16 cellular contexts compared by ENCODE assay signal in genomic region chr6:54876365-54876764, GRCh38. TPM values are rescaled to one million over a fixed set of nuclear protein-coding genes. Genes with fewer than 3 reads are reported as not detected.
A peak's percentile ranks its signal among the peaks of the same experiment; 100 is the strongest.
DNase-seq lines count a peak whose midpoint lies in the region; ATAC-seq and TF ChIP-seq lines count a peak whose summit lies in the region.
"Had no signal": no experiment of that assay in that cellular context is flagged by ENCODE, and none has a peak within 500 bp of the region (broad histone marks: within the 10 kb centered on the region; RNA-seq: fewer than 3 reads in every experiment).

No MANE protein-coding gene starts in this region.

- H3K27ac Mint-ChIP-seq in nephron progenitor cell, result no peak overlapping the region
- H3K27ac Mint-ChIP-seq: CD14-positive monocyte; CD8-positive, alpha-beta T cell had no signal

- intact Hi-C loops in colonic mucosa (cut with DNase I), result no loop called here

- H3K4me1 Mint-ChIP-seq in nephron progenitor cell, result no peaks in the 10 kb centered on the region
- H3K4me1 Mint-ChIP-seq: CD14-positive monocyte had no signal

- no CpG with 5 or more reads among the region's 8 CpGs for WGBS in trophoblast cell (ENCODE audit: extremely low coverage, insufficient coverage, insufficient read length)

- no peaks in the 10 kb centered on the region for H3K9me3 Mint-ChIP-seq in nephron progenitor cell
- H3K9me3 Mint-ChIP-seq: CD14-positive monocyte; CD8-positive, alpha-beta T cell had no signal

- H3K36me3 ChIP-seq in colonic mucosa, result no peaks in the 10 kb centered on the region
- no peaks in the 10 kb centered on the region for H3K36me3 ChIP-seq in trophoblast cell (ENCODE audit: control insufficient read depth in 1 of 2, insufficient read depth in 2 of 2, low read length in 2 of 2)

- no peak overlapping the region for H4K8ac ChIP-seq in trophoblast cell (ENCODE audit: low read depth, low read length)

- H2AK5ac ChIP-seq in trophoblast cell (ENCODE audit: low read length), result no peak overlapping the region

- no peaks in the 10 kb centered on the region for H3K27me3 Mint-ChIP-seq in nephron progenitor cell (ENCODE audit: low read depth, poor library complexity)

- H3K4ac ChIP-seq in trophoblast cell (ENCODE audit: low read depth, low read length), result no peak overlapping the region

- H4K91ac ChIP-seq in trophoblast cell (ENCODE audit: low read depth, low read length), result peak overlapping the region; percentile 18

- no peak overlapping the region for H2BK12ac ChIP-seq in trophoblast cell (ENCODE audit: low read length)

- H3K27ac ChIP-seq in colonic mucosa, result no peak overlapping the region
- H3K27ac ChIP-seq in trophoblast cell (ENCODE audit: low read depth, low read length), result no peak overlapping the region
- H3K27ac ChIP-seq: 22Rv1, GM23248 had no signal

- H3K4me2 ChIP-seq in trophoblast cell (ENCODE audit: low read length), result no peak overlapping the region

- H2AFZ ChIP-seq in trophoblast cell (ENCODE audit: insufficient read depth, low read length, poor library complexity), result no peak overlapping the region
- H2AFZ ChIP-seq: GM23248 had no signal

- H3K14ac ChIP-seq in trophoblast cell (ENCODE audit: low read length), result no peak overlapping the region

- TF ChIP-seq CTCF in colonic mucosa (IDR thresholded peaks at IDR 0.05) (no peak), nephron progenitor cell (IDR thresholded peaks at IDR 0.05) (no peak)

- ATAC-seq in GM21619 (IDR thresholded peaks at IDR 0.05; ENCODE audit: unreplicated experiment) (no peak), GM18861 (IDR thresholded peaks at IDR 0.05; ENCODE audit: unreplicated experiment) (no peak)
- ATAC-seq: CD8-positive, alpha-beta T cell had no signal

- peak; percentile 19 for DNase-seq in NCI-H748 (lab: John Stamatoyannopoulos, UW; ENCODE audit: unreplicated experiment)
- DNase-seq in NCI-H748 treated with DMSO at 0.1 percent for 48 hours (lab: John Stamatoyannopoulos, UW), result no peak
- DNase-seq in colonic mucosa, result peak; percentile 61
- DNase-seq in trophoblast cell, result peak; percentile 71 to 78
- DNase-seq in nephron progenitor cell, result no peak
- DNase-seq: CD8-positive, alpha-beta T cell; COR-L47; DND-41; GDM1; GM23248 had no signal

- H4K12ac ChIP-seq in trophoblast cell (ENCODE audit: low read depth, low read length), result no peak overlapping the region

- H3K79me1 ChIP-seq in trophoblast cell (ENCODE audit: low read length), result peaks cover 7% of the 10 kb centered on the region

- no peaks in the 10 kb centered on the region for H3K36me3 Mint-ChIP-seq in nephron progenitor cell (ENCODE audit: low read depth)
- H3K36me3 Mint-ChIP-seq: CD14-positive monocyte; CD8-positive, alpha-beta T cell had no signal

- no peaks in the 10 kb centered on the region for H3K79me2 ChIP-seq in trophoblast cell (ENCODE audit: control insufficient read depth, insufficient read depth, low read length, poor library complexity)

- H3K4me1 ChIP-seq in colonic mucosa (no peaks in the 10 kb centered on the region), trophoblast cell (ENCODE audit: control insufficient read depth in 1 of 2, insufficient read depth in 2 of 2, low read length in 2 of 2) (peaks cover 3 to 5% of the 10 kb centered on the region in 2 experiments)

- H3K4me3 Mint-ChIP-seq in nephron progenitor cell, result no peak overlapping the region
- H3K4me3 Mint-ChIP-seq: CD14-positive monocyte; CD8-positive, alpha-beta T cell had no signal

- H3K18ac ChIP-seq in trophoblast cell (ENCODE audit: low read length), result no peak overlapping the region

- H3K4me3 ChIP-seq in colonic mucosa (no peak overlapping the region), trophoblast cell (ENCODE audit: low read depth, low read length) (no peak overlapping the region)
- H3K4me3 ChIP-seq: GM23248 had no signal

- no peak overlapping the region for H2BK120ac ChIP-seq in trophoblast cell (ENCODE audit: insufficient read depth, low read length, poor library complexity)

- no peak overlapping the region for H3K23ac ChIP-seq in trophoblast cell (ENCODE audit: low read length)

- no peak overlapping the region for H2BK5ac ChIP-seq in trophoblast cell (ENCODE audit: low read depth, low read length, poor library complexity)

- H3K9ac ChIP-seq in colonic mucosa (ENCODE audit: low read depth in 2 of 2, low read length in 2 of 2) (no peak overlapping the region), trophoblast cell (ENCODE audit: low read length) (no peak overlapping the region)
- H3K9ac ChIP-seq: GM23248 had no signal

- H3K27me3 ChIP-seq in colonic mucosa (no peaks in the 10 kb centered on the region), trophoblast cell (ENCODE audit: insufficient read depth, low read length) (no peaks in the 10 kb centered on the region)

- H3K9me3 ChIP-seq in colonic mucosa (no peaks in the 10 kb centered on the region), trophoblast cell (ENCODE audit: insufficient read depth, low read depth, low read length) (no peaks in the 10 kb centered on the region)

RNA-seq across cellular contexts. Expression of gene FAM83B, which starts 29.8 kb away (rescaled TPM):
- 10 to 100 TPM; 36.6 to 62.8 TPM for total RNA-seq in colonic mucosa
- 21.7 and 22.4 TPM in 2 replicates for polyA plus RNA-seq in trophoblast cell (2013)
- total RNA-seq: CD8-positive, alpha-beta T cell; GM23248; HT1080 had no signal
- polyA plus RNA-seq: BJ, CD14-positive monocyte, GM23248 had no signal

Comparison
In these comparisons a context has a peak if more than half of its experiments do, and no peak if none do; other contexts are left out.
1. DNase-seq: peak in NCI-H748 (single experiment), colonic mucosa (single experiment) and trophoblast cell (2 of 2); none in NCI-H748 treated with DMSO at 0.1 percent for 48 hours (single experiment) and nephron progenitor cell (single experiment).